Comparison of ENCODE assay signal across 8 cellular contexts in genomic region chr6:144215402-144215931, GRCh38.
DNase-seq lines count a peak whose midpoint lies in the region; ATAC-seq and TF ChIP-seq lines count a peak whose summit lies in the region.

No MANE protein-coding gene starts in this region.

- TF ChIP-seq EP300 in suprapubic skin (IDR thresholded peaks at IDR 0.05), result no peak

- no peaks in the 10 kb centered on the region for H3K36me3 ChIP-seq in duodenal mucosa (ENCODE audit: control insufficient read depth in 1 of 2, insufficient read depth in 2 of 2, low read length in 2 of 2)
- H3K36me3 ChIP-seq in lung (ENCODE audit: control insufficient read depth in 2 of 2, insufficient read depth in 2 of 2, low read length in 2 of 2), result no peaks in the 10 kb centered on the region
- no peaks in the 10 kb centered on the region for H3K36me3 ChIP-seq in suprapubic skin

- ATAC-seq in HG03432 (IDR thresholded peaks at IDR 0.05; ENCODE audit: unreplicated experiment) (peak; percentile 12), T-cell (replicated peaks in 1 of 4) (no peak), lung (ENCODE audit: insufficient read depth, low FRiP score) (peak; percentile 0)

- no peaks in the 10 kb centered on the region for H3K9me3 Mint-ChIP-seq in T-cell

- H3K27ac ChIP-seq in duodenal mucosa (ENCODE audit: low read depth, low read length) (peak overlapping the region; percentile 99), lung (ENCODE audit: low read depth in 1 of 2, low read length in 1 of 2) (peak overlapping the region; percentile 91 to 98), suprapubic skin (peak overlapping the region; percentile 85)

- H3K4me1 ChIP-seq in duodenal mucosa (ENCODE audit: control insufficient read depth in 1 of 2, insufficient read depth in 2 of 2, low read length in 2 of 2) (peaks cover 9 to 10% of the 10 kb centered on the region in 2 donors), lung (ENCODE audit: control insufficient read depth in 2 of 2, insufficient read depth in 2 of 2, low read length in 2 of 2) (peaks cover 3 to 8% of the 10 kb centered on the region in 2 donors), suprapubic skin (peaks cover 16% of the 10 kb centered on the region)

- H3K4me3 ChIP-seq in GM08714 (ENCODE audit: low read length), result peak overlapping the region; percentile 62; the same call in 1 of the 2 replicates
- peak overlapping the region; percentile 80 to 83 for H3K4me3 ChIP-seq in duodenal mucosa (ENCODE audit: low read depth in 1 of 2, low read length in 2 of 2)
- H3K4me3 ChIP-seq in lung, result peak overlapping the region; percentile 62
- peak overlapping the region; percentile 58 for H3K4me3 ChIP-seq in suprapubic skin

- peaks cover 0 to 10% of the 10 kb centered on the region in 2 donors for H3K27me3 Mint-ChIP-seq in T-cell

- no peak for TF ChIP-seq POLR2A in suprapubic skin (IDR thresholded peaks at IDR 0.05)

- H3K27ac Mint-ChIP-seq in T-cell, result peak overlapping the region; percentile 99

- peaks cover 0 to 5% of the 10 kb centered on the region in 2 donors for H3K9me3 ChIP-seq in duodenal mucosa (ENCODE audit: control insufficient read depth in 1 of 2, low read length in 2 of 2)
- H3K9me3 ChIP-seq in lung (ENCODE audit: control insufficient read depth in 2 of 2, insufficient read depth in 1 of 2, low read length in 1 of 2), result no peaks in the 10 kb centered on the region
- H3K9me3 ChIP-seq in suprapubic skin, result peaks cover 5% of the 10 kb centered on the region

- no peaks in the 10 kb centered on the region for H3K36me3 Mint-ChIP-seq in T-cell

- H3K27me3 ChIP-seq in duodenal mucosa (ENCODE audit: control insufficient read depth in 1 of 2, insufficient read depth in 2 of 2, low read length in 2 of 2) (no peaks in the 10 kb centered on the region), lung (ENCODE audit: control insufficient read depth, insufficient read depth) (no peaks in the 10 kb centered on the region), suprapubic skin (no peaks in the 10 kb centered on the region)

- TF ChIP-seq CTCF in lung (IDR thresholded peaks at IDR 0.05; ENCODE audit: control extremely low read depth, extremely low read depth), result no peak
- TF ChIP-seq CTCF in suprapubic skin (IDR thresholded peaks at IDR 0.05), result no peak

- CTCF ChIA-PET in T-cell (lab: Charles Lee), result no interaction called here

- peak overlapping the region; percentile 73 for H3K9ac ChIP-seq in duodenal mucosa (ENCODE audit: low read depth in 1 of 2, low read length in 2 of 2)

- DNase-seq in T-cell (peak in 6 of 34 experiments; percentile 3 to 21 (median 10)), lung (ENCODE audit: low spot score) (no peak), suprapubic skin (ENCODE audit: low spot score in 2 of 2) (no peak), amniotic stem cell (lab: John Stamatoyannopoulos, UW) (no peak), NCI-H1092 (lab: John Stamatoyannopoulos, UW) (no peak)

- WGBS in lung, 2 donors, result 26 to 27% methylated on average over 10 of the region's 10 CpGs
- 18% methylated on average over 10 of the region's 10 CpGs for WGBS in suprapubic skin

- POLR2A ChIA-PET in T-cell (lab: Charles Lee), result no interaction called here

- peak overlapping the region; percentile 83 to 95 (median 91) for H3K4me3 Mint-ChIP-seq in T-cell

- peaks cover 37 to 42% (median 41%) of the 10 kb centered on the region in 3 donors for H3K4me1 Mint-ChIP-seq in T-cell

Comparison
In these comparisons a context has a peak if more than half of its experiments do, and no peak if none do; other contexts are left out.
1. ATAC-seq: peak in HG03432 (single experiment) and lung (single experiment); none in T-cell (0 of 4).
2. Peak in every context shown above with its lines, with median percentiles within 50 percentile points of each other: H3K4me3 ChIP-seq and H3K27ac ChIP-seq.